ENCODE assay signal across 8 cellular contexts in genomic region chr19:43504426-43505185, GRCh38. TPM values are rescaled to one million over a fixed set of nuclear protein-coding genes. Genes with fewer than 3 reads are reported as not detected.
DNase-seq lines count a peak whose midpoint lies in the region; ATAC-seq and TF ChIP-seq lines count a peak whose summit lies in the region.

Gene PHLDB3 (minus strand): TSS chr19:43504746. CDS start chr19:43504118, 628 bp downstream.

- DNase-seq in Caki2 (ENCODE audit: low read depth) (peak; percentile 68), erythroblast (lab: John Stamatoyannopoulos, UW) (peak in 1 of 2 experiments; percentile 58), natural killer cell (no peak), upper lobe of right lung (peak; percentile 71), NCI-H446 treated with DMSO at 0.1 percent for 48 hours (lab: John Stamatoyannopoulos, UW) (no peak)
- peak; percentile 51 for DNase-seq in activated CD4-positive, alpha-beta T cell treated with anti-CD3 and anti-CD28 coated beads, Interleukin-2, amount 10 ng/mL, durations not matched to agents 7 days and 5 days

- H3K27ac Mint-ChIP-seq in activated CD4-positive, alpha-beta T cell treated with anti-CD3 and anti-CD28 coated beads, Interleukin-2, amount 10 ng/mL, durations not matched to agents 7 days and 5 days, result peak within 1 kb of the TSS; percentile 89
- peak within 1 kb of the TSS; percentile 65 to 93 for H3K27ac Mint-ChIP-seq in natural killer cell

- peak within 1 kb of the TSS; percentile 72 for H3K27ac ChIP-seq in upper lobe of right lung

- TF ChIP-seq POLR2A in erythroblast (IDR thresholded peaks at IDR 0.05; ENCODE audit: low read length), result peak; percentile 29

- H3K4me2 ChIP-seq in Loucy (ENCODE audit: low read depth, low read length, poor library complexity, severe bottlenecking), result peak within 1 kb of the TSS; percentile 82

- in situ Hi-C loops in Caki2 (cut with HindIII; ENCODE audit: low pct_unique_long_range_greater_than_20kb, low sequenced_read_pairs), result no loop called here

- TF ChIP-seq CTCF in Loucy (conservative IDR thresholded peaks at IDR 0.05; ENCODE audit: low read length), result no peak
- no peak for TF ChIP-seq CTCF in natural killer cell (IDR thresholded peaks at IDR 0.05)
- TF ChIP-seq CTCF in upper lobe of right lung (IDR thresholded peaks at IDR 0.05), result no peak

- H3K9ac ChIP-seq in Loucy (ENCODE audit: low read depth, low read length, poor library complexity, severe bottlenecking), result peak within 1 kb of the TSS; percentile 82

- no peaks in the 10 kb centered on the region for H4K20me1 ChIP-seq in Loucy (ENCODE audit: insufficient read depth, low read length, poor library complexity, severe bottlenecking)

- H2AFZ ChIP-seq in Loucy (ENCODE audit: low read length), result peak within 1 kb of the TSS; percentile 94

- no peaks in the 10 kb centered on the region for H3K27me3 Mint-ChIP-seq in activated CD4-positive, alpha-beta T cell treated with anti-CD3 and anti-CD28 coated beads, Interleukin-2, amount 10 ng/mL, durations not matched to agents 7 days and 5 days
- H3K27me3 Mint-ChIP-seq in natural killer cell (ENCODE audit: low read depth in 2 of 2), result no peaks in the 10 kb centered on the region

- H3K4me1 Mint-ChIP-seq in activated CD4-positive, alpha-beta T cell treated with anti-CD3 and anti-CD28 coated beads, Interleukin-2, amount 10 ng/mL, durations not matched to agents 7 days and 5 days, result peaks cover 33% of the 10 kb centered on the region
- H3K4me1 Mint-ChIP-seq in natural killer cell, result peaks cover 21 to 25% of the 10 kb centered on the region in 2 donors

- POLR2A ChIA-PET in activated CD4-positive, alpha-beta T cell treated with anti-CD3 and anti-CD28 coated beads, Interleukin-2, amount 10 ng/mL, durations not matched to agents 7 days and 5 days (lab: Charles Lee), result interaction anchor here (0.6 kb wide), 1 partner anchor 46 kb away, joined by 3 read pairs; no protein-coding TSS in a partner anchor

- H3K9me3 ChIP-seq in Loucy (ENCODE audit: insufficient read depth, low read depth, low read length) (no peaks in the 10 kb centered on the region), upper lobe of right lung (no peaks in the 10 kb centered on the region)

- peak within 1 kb of the TSS; percentile 83 for H3K4me3 Mint-ChIP-seq in activated CD4-positive, alpha-beta T cell treated with anti-CD3 and anti-CD28 coated beads, Interleukin-2, amount 10 ng/mL, durations not matched to agents 7 days and 5 days
- H3K4me3 Mint-ChIP-seq in natural killer cell, result peak within 1 kb of the TSS; percentile 77

- H3K9me3 Mint-ChIP-seq in activated CD4-positive, alpha-beta T cell treated with anti-CD3 and anti-CD28 coated beads, Interleukin-2, amount 10 ng/mL, durations not matched to agents 7 days and 5 days, result no peaks in the 10 kb centered on the region
- no peaks in the 10 kb centered on the region for H3K9me3 Mint-ChIP-seq in natural killer cell

- H3K79me2 ChIP-seq in Loucy (ENCODE audit: insufficient read depth, low read length), result no peaks in the 10 kb centered on the region

- H3K36me3 ChIP-seq in Loucy (ENCODE audit: insufficient read depth, low read length) (peaks cover 12% of the 10 kb centered on the region; the same call in 1 of the 2 replicates), upper lobe of right lung (peaks cover 13% of the 10 kb centered on the region)

- CTCF ChIA-PET in activated CD4-positive, alpha-beta T cell treated with anti-CD3 and anti-CD28 coated beads, Interleukin-2, amount 10 ng/mL, durations not matched to agents 7 days and 5 days (lab: Charles Lee), result interaction anchor here (0.6 to 3.8 kb wide), 10 partner anchors 9 to 90 kb away, joined by 3 to 28 read pairs (median 4); partner anchors contain the start of gene LYPD3

- peaks cover 25% of the 10 kb centered on the region for H3K36me3 Mint-ChIP-seq in activated CD4-positive, alpha-beta T cell treated with anti-CD3 and anti-CD28 coated beads, Interleukin-2, amount 10 ng/mL, durations not matched to agents 7 days and 5 days (ENCODE audit: low read depth)
- no peaks in the 10 kb centered on the region for H3K36me3 Mint-ChIP-seq in natural killer cell

- H3K4me1 ChIP-seq in Loucy (ENCODE audit: insufficient read depth, low read length, poor library complexity, severe bottlenecking), result peaks cover 15% of the 10 kb centered on the region
- peaks cover 13% of the 10 kb centered on the region for H3K4me1 ChIP-seq in upper lobe of right lung

- intact Hi-C loops in natural killer cell (cut with micrococcal nuclease), result loop anchor here (1.0 kb wide), 3 partner anchors 23 to 41 kb away; partner anchors contain the start of gene ETHE1
- intact Hi-C loops in upper lobe of right lung (cut with DNase I), result no loop called here

- ATAC-seq in GM21723 (IDR thresholded peaks at IDR 0.05; ENCODE audit: unreplicated experiment) (peak; percentile 21), natural killer cell (peak; percentile 27 to 31 (median 29)), upper lobe of right lung (peak; percentile 49)

- H3K27me3 ChIP-seq in Loucy (ENCODE audit: insufficient read depth, low read length, poor library complexity, severe bottlenecking) (no peaks in the 10 kb centered on the region), upper lobe of right lung (no peaks in the 10 kb centered on the region)

- H3K4me3 ChIP-seq in Loucy (ENCODE audit: low read length, poor library complexity, severe bottlenecking) (peak within 1 kb of the TSS; percentile 84), upper lobe of right lung (peak within 1 kb of the TSS; percentile 65)

- H3F3A ChIP-seq in Loucy (ENCODE audit: low read depth), result no peaks in the 10 kb centered on the region

- no peaks in the 10 kb centered on the region for H3K9me2 ChIP-seq in Loucy (replicated peaks; ENCODE audit: low read depth, low read length)

RNA-seq across cellular contexts. Expression of gene PHLDB3, which starts in this region (rescaled TPM):
- 36.3 and 38.9 TPM in 2 replicates for total RNA-seq in Caki2 (2014; rRNA removed; shearing (Covaris generic); ENCODE audit: low replicate concordance)
- 10 to 100 TPM; 11.9 to 18.6 TPM for total RNA-seq in activated CD4-positive, alpha-beta T cell treated with anti-CD3 and anti-CD28 coated beads, Interleukin-2, amount 10 ng/mL, durations not matched to agents 7 days and 5 days
- total RNA-seq in natural killer cell (10 to 100 TPM; 24.5 to 24.9 (median 24.8) TPM), upper lobe of right lung (9.1 TPM)

Comparison
In these comparisons a context has a peak if more than half of its experiments do, and no peak if none do; other contexts are left out.
1. DNase-seq: peak in Caki2 (single experiment), activated CD4-positive, alpha-beta T cell treated with anti-CD3 and anti-CD28 coated beads, Interleukin-2, amount 10 ng/mL, durations not matched to agents 7 days and 5 days (single experiment) and upper lobe of right lung (single experiment); none in natural killer cell (single experiment) and NCI-H446 treated with DMSO at 0.1 percent for 48 hours (single experiment).
2. Peak in every context shown above with its lines, with median percentiles within 50 percentile points of each other: ATAC-seq.